Comparison of ENCODE assay signal across 2 cellular contexts in genomic region chr11:74479340-74480123, GRCh38.
TF ChIP-seq lines count a peak whose summit lies in the region.

No MANE protein-coding gene starts in this region.

TF ChIP-seq in HepG2, 621 proteins besides CTCF, POLR2A, EP300 and RAD21 (continues in another document):
- 0 out of 2 replicates have a peak, but pooled peaks have one; percentile 11 for TF ChIP-seq ZNF687 (CRISPR knock-in tag; IDR thresholded peaks at IDR 0.05)
- TF ChIP-seq ATF1 (CRISPR knock-in tag; IDR thresholded peaks at IDR 0.05): no peak
- TF ChIP-seq ZNF614 (CRISPR knock-in tag; IDR thresholded peaks at IDR 0.05; ENCODE audit: borderline replicate concordance): no peak
- peak; percentile 48 for TF ChIP-seq ATF7 (IDR thresholded peaks at IDR 0.05)
- no peak for TF ChIP-seq ATF7 (CRISPR knock-in tag; IDR thresholded peaks at IDR 0.05)
- TF ChIP-seq GABPB1 (CRISPR knock-in tag; IDR thresholded peaks at IDR 0.05): peak; percentile 36
- TF ChIP-seq ATF4 (CRISPR knock-in tag; IDR thresholded peaks at IDR 0.05): peak in 1 of 2 experiments; percentile 85; a peak in 2 of 4 replicates
- TF ChIP-seq ZBED4 (CRISPR knock-in tag; IDR thresholded peaks at IDR 0.05; ENCODE audit: borderline replicate concordance): no peak
- TF ChIP-seq ZNF597 (CRISPR knock-in tag; IDR thresholded peaks at IDR 0.05): no peak
- 0 out of 2 replicates have a peak, but pooled peaks have one; percentile 16 for TF ChIP-seq THAP11 (CRISPR knock-in tag; IDR thresholded peaks at IDR 0.05)
- TF ChIP-seq CEBPG (CRISPR knock-in tag; IDR thresholded peaks at IDR 0.05): peak; percentile 86
- TF ChIP-seq BHLHE40 (IDR thresholded peaks at IDR 0.05; ENCODE audit: low read length): peak; percentile 21; the same call in 1 of the 2 replicates
- no peak for TF ChIP-seq RCOR2 (CRISPR knock-in tag; IDR thresholded peaks at IDR 0.05)
- TF ChIP-seq ZZZ3 (CRISPR knock-in tag; IDR thresholded peaks at IDR 0.05; ENCODE audit: borderline replicate concordance): no peak

TF ChIP-seq in H1, 55 proteins besides CTCF, POLR2A, EP300 and RAD21:
- TF ChIP-seq ASH2L (IDR thresholded peaks at IDR 0.05; ENCODE audit: low read length) (no peak), ZNF274 (IDR thresholded peaks at IDR 0.05; ENCODE audit: borderline replicate concordance, extremely low read depth, low read length) (no peak), CEBPB (IDR thresholded peaks at IDR 0.05; ENCODE audit: low read depth, low read length) (peak; percentile 70), ATF3 (IDR thresholded peaks at IDR 0.05; ENCODE audit: insufficient read depth, low read depth, low read length) (no peak), JUN (IDR thresholded peaks at IDR 0.05; ENCODE audit: low read depth, low read length) (no peak)
